ENCODE assay signal across 12 cellular contexts in the genomic region with DNA sequence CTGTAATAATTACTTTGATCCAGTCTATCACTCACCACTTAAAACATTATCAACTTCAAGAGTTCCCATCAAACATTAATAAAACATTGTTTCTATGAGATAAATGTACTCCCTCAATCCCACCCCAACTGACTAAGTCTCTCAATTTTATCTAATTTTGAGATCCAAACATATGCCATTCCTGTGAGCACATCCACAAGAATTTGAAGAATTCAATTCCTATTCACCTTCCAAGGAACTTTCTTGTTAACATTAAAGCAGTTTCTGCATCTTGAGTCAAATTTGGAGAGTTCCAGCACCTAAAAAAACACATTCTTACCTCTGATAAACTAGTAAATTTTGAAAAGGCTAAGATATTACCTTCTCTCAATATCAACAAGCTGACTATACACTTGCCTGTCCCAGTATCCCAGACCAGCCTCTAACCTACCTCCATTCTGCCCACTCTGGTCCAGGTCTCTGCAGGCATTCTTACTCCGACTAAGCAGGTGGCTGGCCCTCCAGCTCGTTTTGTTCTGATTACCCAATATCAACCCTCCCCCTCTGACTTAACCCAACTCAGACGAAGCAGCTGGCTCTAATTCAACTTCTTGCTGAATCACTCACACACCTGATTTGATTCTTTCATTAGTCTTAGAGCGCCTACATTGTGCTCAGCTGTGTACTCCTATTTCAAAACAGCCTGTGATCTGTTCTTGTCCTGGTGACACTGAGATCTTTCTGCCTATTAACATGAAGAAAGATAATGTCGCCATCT.
A peak's percentile ranks its signal among the peaks of the same experiment; 100 is the strongest.
DNase-seq lines count a peak whose midpoint lies in the region; ATAC-seq, FAIRE-seq and TF ChIP-seq lines count a peak whose summit lies in the region.
"Had no signal": no experiment of that assay in that cellular context is flagged by ENCODE, and none has a peak within 500 bp of the region (broad histone marks: within the 10 kb centered on the region; RNA-seq: fewer than 3 reads in every experiment).

No MANE protein-coding gene starts in this region.

- no peak overlapping the region for H3K14ac ChIP-seq in H9 (ENCODE audit: insufficient read depth, low read length)

- no peaks in the 10 kb centered on the region for H3F3A ChIP-seq in PC-9 (ENCODE audit: insufficient read depth, low read depth)

- POLR2A ChIA-PET in PC-9 (lab: Charles Lee; ENCODE audit: unreplicated experiment): no interaction called here

- no peak for DNase-seq in H9
- peak; percentile 41 to 43 for DNase-seq in PC-9
- peak; percentile 43 for DNase-seq in fibroblast of mammary gland (ENCODE audit: low read depth)
- DNase-seq in pancreas: peak in 1 of 6 donors; percentile 11
- no peak for DNase-seq in occipital lobe (lab: John Stamatoyannopoulos, UW)
- no peak for DNase-seq in ureter (ENCODE audit: low spot score)
- no peak for DNase-seq in frontal cortex (ENCODE audit: low spot score in 2 of 2)
- DNase-seq in NCI-H2107 treated with DMSO at 0.1 percent for 48 hours (lab: John Stamatoyannopoulos, UW; ENCODE audit: unreplicated experiment): no peak
- DNase-seq: activated T-cell treated with anti-CD3 and anti-CD28 coated beads, Interleukin-2, amount 50 U/mL, for 1 hour; amniotic stem cell; NCI-H446 had no signal

- FAIRE-seq in pancreas (lab: Jason Lieb, UNC): no peak
- no peak for FAIRE-seq in frontal cortex (lab: Jason Lieb, UNC)

- H3K9me3 ChIP-seq in H9 (ENCODE audit: control insufficient read depth, low read depth, low read length) (no peaks in the 10 kb centered on the region), PC-9 (ENCODE audit: insufficient read depth, low read depth) (no peaks in the 10 kb centered on the region), pancreas (no peaks in the 10 kb centered on the region)

- no TSS peak for BruUV-seq in PC-9 (replicated peaks; lab: Mats Ljungman, UMichigan)

- H3K79me2 ChIP-seq in H9 (ENCODE audit: insufficient read depth, low read length): no peaks in the 10 kb centered on the region
- no peaks in the 10 kb centered on the region for H3K79me2 ChIP-seq in PC-9 (ENCODE audit: low read depth)

- TF ChIP-seq CTCF in H9 (conservative IDR thresholded peaks at IDR 0.05) (no peak), PC-9 (conservative IDR thresholded peaks at IDR 0.05) (no peak), fibroblast of mammary gland (conservative IDR thresholded peaks at IDR 0.05; ENCODE audit: control insufficient read depth, insufficient read depth, low read depth, low read length) (no peak), pancreas (IDR thresholded peaks at IDR 0.05) (no peak)

- no peaks in the 10 kb centered on the region for H4K20me1 ChIP-seq in H9 (ENCODE audit: control insufficient read depth, insufficient read depth, insufficient read length)
- H4K20me1 ChIP-seq in PC-9 (ENCODE audit: insufficient read depth): no peaks in the 10 kb centered on the region

- no peaks in the 10 kb centered on the region for H3K9me2 ChIP-seq in PC-9 (ENCODE audit: insufficient read depth)

- H4K91ac ChIP-seq in H9 (ENCODE audit: insufficient read length, low read depth, low read length): no peak overlapping the region

- H3K4me3 Mint-ChIP-seq in H9: no peak overlapping the region

- H2AFZ ChIP-seq in H9 (ENCODE audit: low read length): no peak overlapping the region
- no peak overlapping the region for H2AFZ ChIP-seq in PC-9

- H3K4me2 ChIP-seq in H9 (ENCODE audit: insufficient read depth, insufficient read length, low read length) (no peak overlapping the region), PC-9 (no peak overlapping the region)

- intact Hi-C loops in PC-9 (cut with micrococcal nuclease; ENCODE audit: unreplicated experiment) (loop anchor here (2.0 to 10.0 kb wide), 2 partner anchors 30 to 278 kb away; no protein-coding TSS in a partner anchor), pancreas (cut with DNase I) (no loop called here)

- no peak overlapping the region for H2BK120ac ChIP-seq in H9 (ENCODE audit: low read depth, low read length, poor library complexity, severe bottlenecking)

- H3K27me3 ChIP-seq in H9 (ENCODE audit: insufficient read depth, low read length) (no peaks in the 10 kb centered on the region), PC-9 (ENCODE audit: insufficient read depth, low read depth) (no peaks in the 10 kb centered on the region), pancreas (no peaks in the 10 kb centered on the region)

- H3K36me3 ChIP-seq in PC-9 (ENCODE audit: low read depth) (no peaks in the 10 kb centered on the region), pancreas (no peaks in the 10 kb centered on the region)

- ATAC-seq in pancreas: peak; percentile 31 to 72 (median 49)

- peak overlapping the region; percentile 62 to 89 (median 66); a peak in 5 of 7 replicates for H3K27ac Mint-ChIP-seq in H9

- H2BK15ac ChIP-seq in H9 (ENCODE audit: low read depth, low read length): no peak overlapping the region

- no peak overlapping the region for H3T11ph ChIP-seq in H9 (ENCODE audit: low read length)

- no peak overlapping the region for H3K4me3 ChIP-seq in PC-9
- H3K4me3 ChIP-seq in fibroblast of mammary gland (ENCODE audit: control insufficient read depth, low read depth, low read length): no peak overlapping the region
- peak overlapping the region in 1 of 4 donors; percentile 14 for H3K4me3 ChIP-seq in pancreas
- H3K4me3 ChIP-seq: skin epidermis had no signal

- H3K23me2 ChIP-seq in H9 (ENCODE audit: insufficient read length, low read depth, low read length, poor library complexity, severe bottlenecking): no peaks in the 10 kb centered on the region

- no peaks in the 10 kb centered on the region for H3K27me3 Mint-ChIP-seq in H9 (ENCODE audit: low read depth)

- H3K27ac ChIP-seq in H9 (ENCODE audit: insufficient read length, low read depth, low read length): no peak overlapping the region
- no peak overlapping the region for H3K27ac ChIP-seq in PC-9
- no peak overlapping the region for H3K27ac ChIP-seq in pancreas
- H3K27ac ChIP-seq: skin epidermis had no signal

- no peak overlapping the region for H4K5ac ChIP-seq in H9 (ENCODE audit: insufficient read length, low read depth, low read length)

- H3K79me1 ChIP-seq in H9 (ENCODE audit: insufficient read depth, low read depth, low read length, poor library complexity, severe bottlenecking): no peaks in the 10 kb centered on the region

- CTCF ChIA-PET in PC-9 (lab: Charles Lee): no interaction called here

- no CpG with 5 or more reads among the region's 5 CpGs for WGBS in H9 (ENCODE audit: extremely low coverage, insufficient read length, low lambda C conversion rate)
- WGBS in pancreas, 2 donors: 36 to 46% methylated on average over 5 of the region's 5 CpGs

- H2BK12ac ChIP-seq in H9 (ENCODE audit: insufficient read length, low read depth, low read length): no peak overlapping the region

- H2BK20ac ChIP-seq in H9 (ENCODE audit: low read depth, low read length, poor library complexity, severe bottlenecking): no peak overlapping the region

- H3K4ac ChIP-seq in H9 (ENCODE audit: low read depth, low read length): no peak overlapping the region

- H3K4me1 ChIP-seq in H9 (ENCODE audit: insufficient read depth, low read length) (0 out of 2 replicates have a peak, but pooled peaks cover 2% of the 10 kb centered on the region), PC-9 (replicated peaks; ENCODE audit: insufficient read depth) (0 out of 2 replicates have a peak, but pooled peaks cover 9% of the 10 kb centered on the region), pancreas (no peaks in the 10 kb centered on the region)

- no peak overlapping the region for H3K18ac ChIP-seq in H9 (ENCODE audit: insufficient read length, low read depth, low read length)

- H3K56ac ChIP-seq in H9 (ENCODE audit: insufficient read length, low read depth, low read length): no peak overlapping the region

- H3K36me3 Mint-ChIP-seq in H9 (ENCODE audit: insufficient read depth in 1 of 3, low read depth in 3 of 3): no peaks in the 10 kb centered on the region

- no peak overlapping the region for H2BK5ac ChIP-seq in H9 (ENCODE audit: insufficient read length, low read length)

- H2AK5ac ChIP-seq in H9 (ENCODE audit: insufficient read length, low read length): no peak overlapping the region

- H3K4me1 Mint-ChIP-seq in H9: peaks cover 10 to 13% of the 10 kb centered on the region in 2 experiments

- H3K23ac ChIP-seq in H9 (ENCODE audit: insufficient read length, low read depth, low read length): no peak overlapping the region

- H4K8ac ChIP-seq in H9 (replicated peaks; ENCODE audit: insufficient read length, low read depth, low read length): no peak overlapping the region

- no peak overlapping the region for H3K9ac ChIP-seq in H9 (ENCODE audit: extremely low read depth, insufficient read length, low read length)

- H3K9me3 Mint-ChIP-seq in H9: no peaks in the 10 kb centered on the region; a peak in 1 of 5 replicates

Comparison
In these comparisons a context has a peak if more than half of its experiments do, and no peak if none do; other contexts are left out.
1. DNase-seq: peak in PC-9 (2 of 2) and fibroblast of mammary gland (single experiment); none in H9 (single experiment), occipital lobe (single experiment), ureter (single experiment), frontal cortex (0 of 2) and NCI-H2107 treated with DMSO at 0.1 percent for 48 hours (single experiment).